ENCODE assay signal across 12 cellular contexts in the genomic region with DNA sequence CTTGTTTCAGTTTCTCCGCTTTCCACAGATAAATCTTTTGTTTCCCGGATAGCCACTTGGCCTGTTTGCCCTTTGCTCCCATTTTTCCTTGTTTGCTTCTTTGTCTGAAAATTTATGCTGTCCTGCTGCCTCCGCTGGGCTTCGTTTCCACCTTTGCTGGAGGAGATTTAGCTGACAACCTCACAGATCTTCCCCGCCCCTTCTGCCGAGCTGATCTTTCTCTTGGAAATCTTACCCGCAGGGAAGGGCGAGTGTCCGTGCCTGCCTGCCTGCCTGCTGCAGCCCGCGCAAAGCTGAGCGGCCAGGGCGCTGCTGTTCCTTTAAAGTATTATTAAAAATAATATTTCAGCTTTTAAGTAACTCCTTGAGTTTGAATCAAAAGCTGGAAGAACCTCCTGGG. TPM values are rescaled to one million over a fixed set of nuclear protein-coding genes. Genes with fewer than 3 reads are reported as not detected.
A peak's percentile ranks its signal among the peaks of the same experiment; 100 is the strongest.
DNase-seq lines count a peak whose midpoint lies in the region; ATAC-seq, FAIRE-seq and TF ChIP-seq lines count a peak whose summit lies in the region.
"Had no signal": no experiment of that assay in that cellular context is flagged by ENCODE, and none has a peak within 500 bp of the region (broad histone marks: within the 10 kb centered on the region; RNA-seq: fewer than 3 reads in every experiment).

No MANE protein-coding gene starts in this region.

- peak overlapping the region; percentile 74 for H3K9ac ChIP-seq in astrocyte (ENCODE audit: low read length)
- peak overlapping the region; percentile 61 for H3K9ac ChIP-seq in keratinocyte (ENCODE audit: control insufficient read depth, extremely low read depth, insufficient read depth, low read length)
- no peak overlapping the region for H3K9ac ChIP-seq in smooth muscle cell (ENCODE audit: low read depth)

- 35% methylated on average over 13 of the region's 13 CpGs for WGBS in smooth muscle cell (ENCODE audit: low lambda C conversion rate)

- H3K4me3 Mint-ChIP-seq in activated naive CD4-positive, alpha-beta T cell treated with anti-CD3 and anti-CD28 coated beads for 36 hours = no peak overlapping the region
- no peak overlapping the region for H3K4me3 Mint-ChIP-seq in astrocyte (ENCODE audit: unreplicated experiment)

- no peak for FAIRE-seq in astrocyte (lab: Jason Lieb, UNC)
- FAIRE-seq in keratinocyte (lab: Jason Lieb, UNC) = no peak

- peak overlapping the region; percentile 43 for H3K27ac Mint-ChIP-seq in activated naive CD4-positive, alpha-beta T cell treated with anti-CD3 and anti-CD28 coated beads for 36 hours
- peak overlapping the region; percentile 69 for H3K27ac Mint-ChIP-seq in astrocyte (ENCODE audit: unreplicated experiment)

- peaks cover 14% of the 10 kb centered on the region for H3K36me3 ChIP-seq in astrocyte (ENCODE audit: insufficient read depth, low read length)
- H3K36me3 ChIP-seq in keratinocyte (ENCODE audit: control insufficient read depth in 2 of 2, extremely low read depth in 1 of 2, insufficient read depth in 2 of 2, low read length in 2 of 2) = peaks cover 12 to 16% of the 10 kb centered on the region in 2 experiments
- no peaks in the 10 kb centered on the region for H3K36me3 ChIP-seq in smooth muscle cell (ENCODE audit: low read depth)

- peak overlapping the region; percentile 70 for H3K4me2 ChIP-seq in astrocyte (ENCODE audit: low read length)
- H3K4me2 ChIP-seq in keratinocyte (ENCODE audit: control insufficient read depth, extremely low read depth, insufficient read depth, low read depth, low read length) = peak overlapping the region; percentile 85
- peak overlapping the region; percentile 85 for H3K4me2 ChIP-seq in smooth muscle cell

- no peak for DNase-seq in activated naive CD4-positive, alpha-beta T cell treated with anti-CD3 and anti-CD28 coated beads for 36 hours
- DNase-seq in activated naive CD4-positive, alpha-beta T cell (lab: John Stamatoyannopoulos, UW) = no peak
- DNase-seq in astrocyte (ENCODE audit: low read depth) (no peak), keratinocyte (ENCODE audit: low read depth, low spot score) (no peak), smooth muscle cell (lab: John Stamatoyannopoulos, UW; ENCODE audit: unreplicated experiment) (no peak)
- DNase-seq: ACHN, activated B cell treated with CpG ODN at 0.5 μM for 24 hours, activated gamma-delta T cell, Karpas-422 had no signal

- CTCF ChIA-PET in activated naive CD4-positive, alpha-beta T cell treated with anti-CD3 and anti-CD28 coated beads for 36 hours (lab: Charles Lee) = interaction anchor here (1.0 to 4.6 kb wide), 8 partner anchors 11 to 296 kb away, joined by 3 to 33 read pairs (median 4); no protein-coding TSS in a partner anchor

- TF ChIP-seq CTCF in astrocyte (IDR thresholded peaks at IDR 0.05; ENCODE audit: insufficient read depth, low read depth, low read length) (no peak), keratinocyte (optimal IDR thresholded peaks at IDR 0.05 in 1 of 3, IDR thresholded peaks at IDR 0.05 in 1 of 3, conservative IDR thresholded peaks at IDR 0.05 in 1 of 3; ENCODE audit: extremely low read depth in 1 of 3, insufficient read depth in 2 of 3, low read length in 3 of 3) (no peak), smooth muscle cell (IDR thresholded peaks at IDR 0.05; ENCODE audit: borderline replicate concordance, insufficient read depth, poor library complexity, severe bottlenecking) (no peak)

- H3K27me3 ChIP-seq in astrocyte (ENCODE audit: insufficient read depth, low read length) (no peaks in the 10 kb centered on the region), keratinocyte (ENCODE audit: control insufficient read depth, extremely low read depth, insufficient read depth, low read length) (no peaks in the 10 kb centered on the region), smooth muscle cell (ENCODE audit: low read depth) (no peaks in the 10 kb centered on the region)

- dilution Hi-C loops in keratinocyte (cut with MboI; ENCODE audit: extremely low pct_ligation_motif_present, low sequenced_read_pairs) = no loop called here

- peaks cover 33% of the 10 kb centered on the region for H3K36me3 Mint-ChIP-seq in activated naive CD4-positive, alpha-beta T cell treated with anti-CD3 and anti-CD28 coated beads for 36 hours (ENCODE audit: low read depth)
- H3K36me3 Mint-ChIP-seq in astrocyte (ENCODE audit: low read depth, unreplicated experiment) = peaks cover 4% of the 10 kb centered on the region

- H3K79me2 ChIP-seq in astrocyte (ENCODE audit: insufficient read depth, low read length) (peaks cover 36% of the 10 kb centered on the region), keratinocyte (ENCODE audit: control insufficient read depth, insufficient read depth, low read length) (peaks cover 36% of the 10 kb centered on the region), smooth muscle cell (ENCODE audit: low read depth) (peaks cover 36% of the 10 kb centered on the region)

- ATAC-seq in GM19023 (IDR thresholded peaks at IDR 0.05; ENCODE audit: unreplicated experiment) (no peak), GM21825 (IDR thresholded peaks at IDR 0.05; ENCODE audit: unreplicated experiment) (no peak), SK-N-SH treated with all-trans-retinoic acid at 6 μM for 48 hours (no peak)

- intact Hi-C loops in activated naive CD4-positive, alpha-beta T cell treated with anti-CD3 and anti-CD28 coated beads for 36 hours (cut with micrococcal nuclease) = loop anchor here (2.0 kb wide), 2 partner anchors 241 to 367 kb away; no protein-coding TSS in a partner anchor

- no peaks in the 10 kb centered on the region for H3K9me3 Mint-ChIP-seq in activated naive CD4-positive, alpha-beta T cell treated with anti-CD3 and anti-CD28 coated beads for 36 hours
- no peaks in the 10 kb centered on the region for H3K9me3 Mint-ChIP-seq in astrocyte (ENCODE audit: unreplicated experiment)
- H3K9me3 Mint-ChIP-seq: activated B cell treated with CpG ODN at 0.5 μM for 24 hours had no signal

- H2AFZ ChIP-seq in astrocyte (ENCODE audit: low read depth, low read length) (peak overlapping the region; percentile 87), keratinocyte (ENCODE audit: control insufficient read depth, low read length) (peak overlapping the region; percentile 91), smooth muscle cell (ENCODE audit: low read depth) (no peak overlapping the region)

- H3K27me3 Mint-ChIP-seq in activated naive CD4-positive, alpha-beta T cell treated with anti-CD3 and anti-CD28 coated beads for 36 hours (ENCODE audit: low read depth) = no peaks in the 10 kb centered on the region
- H3K27me3 Mint-ChIP-seq in astrocyte (ENCODE audit: low read depth, unreplicated experiment) = no peaks in the 10 kb centered on the region
- H3K27me3 Mint-ChIP-seq: activated B cell treated with CpG ODN at 0.5 μM for 24 hours had no signal

- H4K20me1 ChIP-seq in astrocyte (ENCODE audit: insufficient read depth, low read length) = peaks cover 21% of the 10 kb centered on the region
- no peaks in the 10 kb centered on the region for H4K20me1 ChIP-seq in keratinocyte (ENCODE audit: control insufficient read depth, extremely low read depth, insufficient read depth, low read length)
- peaks cover 9% of the 10 kb centered on the region for H4K20me1 ChIP-seq in smooth muscle cell (ENCODE audit: low read depth)

- H3K4me1 Mint-ChIP-seq in activated naive CD4-positive, alpha-beta T cell treated with anti-CD3 and anti-CD28 coated beads for 36 hours (ENCODE audit: low read depth) = peaks cover 30% of the 10 kb centered on the region
- H3K4me1 Mint-ChIP-seq in astrocyte (ENCODE audit: low read depth, unreplicated experiment) = peaks cover 31% of the 10 kb centered on the region

- H3K9me1 ChIP-seq in keratinocyte (ENCODE audit: control insufficient read depth, extremely low read depth, insufficient read depth, low read length) = no peaks in the 10 kb centered on the region

- H3K27ac ChIP-seq in astrocyte (ENCODE audit: low read depth, low read length) (no peak overlapping the region), keratinocyte (ENCODE audit: control insufficient read depth, insufficient read depth, low read length) (no peak overlapping the region), smooth muscle cell (ENCODE audit: low read depth) (no peak overlapping the region)

- H3K9me3 ChIP-seq in astrocyte (ENCODE audit: insufficient read depth, low read depth, low read length) (no peaks in the 10 kb centered on the region), keratinocyte (ENCODE audit: control insufficient read depth, low read depth, low read length) (no peaks in the 10 kb centered on the region), smooth muscle cell (replicated peaks; ENCODE audit: low read depth) (no peaks in the 10 kb centered on the region)

- H3F3A ChIP-seq in smooth muscle cell (ENCODE audit: low read depth) = peaks cover 16% of the 10 kb centered on the region

- peak overlapping the region; percentile 17 for H3K4me3 ChIP-seq in astrocyte (ENCODE audit: insufficient read depth, low read depth, low read length)
- H3K4me3 ChIP-seq in keratinocyte (ENCODE audit: control insufficient read depth in 2 of 3, extremely low read depth in 1 of 3, insufficient read depth in 2 of 3, low read depth in 1 of 3, low read length in 3 of 3) = peak overlapping the region; percentile 9 to 52 (median 37)
- peak overlapping the region; percentile 75 for H3K4me3 ChIP-seq in smooth muscle cell

- H3K4me1 ChIP-seq in astrocyte (ENCODE audit: insufficient read depth, low read length) (peaks cover 20% of the 10 kb centered on the region), keratinocyte (ENCODE audit: control insufficient read depth, extremely low read depth, insufficient read depth, low read length) (peaks cover 28% of the 10 kb centered on the region), smooth muscle cell (ENCODE audit: low read depth) (peaks cover 33% of the 10 kb centered on the region)

RNA-seq across cellular contexts. Expression of a gene that starts 1.4 kb away (rescaled TPM):
- 100 to 1,000 TPM; 486 to 495 TPM for total RNA-seq in activated naive CD4-positive, alpha-beta T cell treated with anti-CD3 and anti-CD28 coated beads for 36 hours
- total RNA-seq in astrocyte (237 and 249 TPM in 2 replicates), smooth muscle cell (266 and 283 TPM in 2 replicates)
- polyA plus RNA-seq in keratinocyte (316 to 521 TPM (median 377 TPM) in 3 replicates), smooth muscle cell (197 and 200 TPM in 2 replicates)
- 206 TPM for polyA plus RNA-seq in keratinocyte (2011; ENCODE audit: low read depth)
- 120 and 289 TPM in 2 replicates for polyA plus RNA-seq in keratinocyte (2011; cell fraction: cytosol; rRNA removed)
- polyA plus RNA-seq in keratinocyte (2011; cell fraction: nucleus; rRNA removed) = 203 and 222 TPM in 2 replicates
- 108 and 202 TPM in 2 replicates for polyA plus RNA-seq in keratinocyte (2012; ENCODE audit: low replicate concordance)
- 242 to 650 TPM (median 576 TPM) in 3 replicates for polyA minus RNA-seq in keratinocyte
- polyA minus RNA-seq in keratinocyte (2011; cell fraction: cytosol; rRNA and poly(A)+ RNA removed) = 121 TPM
- polyA minus RNA-seq in keratinocyte (2011; cell fraction: nucleus; rRNA and poly(A)+ RNA removed) = 185 and 263 TPM in 2 replicates

RNA-seq across cellular contexts. Expression of a gene that starts 26.0 kb away (rescaled TPM):
- under 1 TPM; 0.57 to 0.81 TPM for total RNA-seq in activated naive CD4-positive, alpha-beta T cell treated with anti-CD3 and anti-CD28 coated beads for 36 hours
- 17.9 and 20.1 TPM in 2 replicates for total RNA-seq in astrocyte
- 0.07 to 0.08 TPM in 2 of 3 replicates, not detected in the other for polyA plus RNA-seq in keratinocyte
- not detected for polyA plus RNA-seq in keratinocyte (2011; ENCODE audit: low read depth)
- polyA plus RNA-seq in keratinocyte (2011; cell fraction: cytosol; rRNA removed) = 0.06 TPM in 1 of 2 replicates, not detected in the other
- polyA plus RNA-seq in keratinocyte (2011; cell fraction: nucleus; rRNA removed) = 0.04 TPM in 1 of 2 replicates, not detected in the other
- polyA plus RNA-seq in keratinocyte (2012; ENCODE audit: low replicate concordance) = 0.04 TPM in 1 of 2 replicates, not detected in the other
- polyA minus RNA-seq in keratinocyte = not detected in 3 replicates
- polyA minus RNA-seq in keratinocyte (2011; cell fraction: cytosol; rRNA and poly(A)+ RNA removed) = not detected
- polyA minus RNA-seq in keratinocyte (2011; cell fraction: nucleus; rRNA and poly(A)+ RNA removed) = not detected in 2 replicates
- total RNA-seq in smooth muscle cell = 3.6 and 5.7 TPM in 2 replicates
- polyA plus RNA-seq in smooth muscle cell = 5.7 and 6.3 TPM in 2 replicates

RNA-seq across cellular contexts. Expression of a gene that starts 26.2 kb away (rescaled TPM):
- total RNA-seq in activated naive CD4-positive, alpha-beta T cell treated with anti-CD3 and anti-CD28 coated beads for 36 hours = 10 to 100 TPM; 18.8 to 20.9 TPM
- 17.0 and 17.3 TPM in 2 replicates for total RNA-seq in astrocyte
- 7.3 to 12.0 TPM (median 7.8 TPM) in 3 replicates for polyA plus RNA-seq in keratinocyte
- polyA plus RNA-seq in keratinocyte (2011; ENCODE audit: low read depth) = 1.2 TPM
- polyA plus RNA-seq in keratinocyte (2011; cell fraction: cytosol; rRNA removed) = 6.9 and 10.2 TPM in 2 replicates
- polyA plus RNA-seq in keratinocyte (2011; cell fraction: nucleus; rRNA removed) = 5.2 and 7.3 TPM in 2 replicates
- polyA plus RNA-seq in keratinocyte (2012; ENCODE audit: low replicate concordance) = 1.4 and 4.2 TPM in 2 replicates
- polyA minus RNA-seq in keratinocyte = 4.6 to 14.6 TPM (median 4.9 TPM) in 3 replicates
- polyA minus RNA-seq in keratinocyte (2011; cell fraction: cytosol; rRNA and poly(A)+ RNA removed) = 4.2 TPM
- 1.7 and 3.8 TPM in 2 replicates for polyA minus RNA-seq in keratinocyte (2011; cell fraction: nucleus; rRNA and poly(A)+ RNA removed)
- 4.8 and 8.4 TPM in 2 replicates for total RNA-seq in smooth muscle cell
- polyA plus RNA-seq in smooth muscle cell = 3.9 and 10.0 TPM in 2 replicates

Comparison
In these comparisons a context has a peak if more than half of its experiments do, and no peak if none do; other contexts are left out.
1. H3K4me3 ChIP-seq: peak in every context shown above with its lines; median percentile 75 in smooth muscle cell; 37 in keratinocyte; 17 in astrocyte.